In genomic region chr4:156677136-156677535, GRCh38 we compare ENCODE assay signal across 1 cellular context.
TF ChIP-seq lines count a peak whose summit lies in the region.

No MANE protein-coding gene starts in this region.

TF ChIP-seq in WTC11, 78 proteins besides CTCF, POLR2A, EP300 and RAD21 (continued from another document):
- TF ChIP-seq STAT6 (CRISPR knock-in tag; conservative IDR thresholded peaks at IDR 0.05; ENCODE audit: low read depth): no peak
- TF ChIP-seq RELA (CRISPR knock-in tag; IDR thresholded peaks at IDR 0.05; ENCODE audit: borderline replicate concordance): no peak
- no peak for TF ChIP-seq MAX (CRISPR knock-in tag; IDR thresholded peaks at IDR 0.05)
- no peak for TF ChIP-seq ESRRA (CRISPR knock-in tag; IDR thresholded peaks at IDR 0.05; ENCODE audit: borderline replicate concordance)
- no peak for TF ChIP-seq USF1 (CRISPR knock-in tag; IDR thresholded peaks at IDR 0.05)
- TF ChIP-seq RORB (CRISPR knock-in tag; IDR thresholded peaks at IDR 0.05): no peak
- no peak for TF ChIP-seq SOX15 (CRISPR knock-in tag; IDR thresholded peaks at IDR 0.05)
- TF ChIP-seq ATF2 (CRISPR knock-in tag; IDR thresholded peaks at IDR 0.05; ENCODE audit: borderline replicate concordance, low read depth): no peak
- no peak for TF ChIP-seq FOXJ3 (CRISPR knock-in tag; IDR thresholded peaks at IDR 0.05; ENCODE audit: borderline replicate concordance)
- no peak for TF ChIP-seq SP1 (CRISPR knock-in tag; conservative IDR thresholded peaks at IDR 0.05)
- TF ChIP-seq FOXP4 (CRISPR knock-in tag; IDR thresholded peaks at IDR 0.05): no peak
- no peak for TF ChIP-seq E2F5 (CRISPR knock-in tag; IDR thresholded peaks at IDR 0.05)
- no peak for TF ChIP-seq NR3C1 (CRISPR knock-in tag; conservative IDR thresholded peaks at IDR 0.05; ENCODE audit: low read depth)
- TF ChIP-seq JUN (CRISPR knock-in tag; IDR thresholded peaks at IDR 0.05): no peak
- TF ChIP-seq NR2C2 (CRISPR knock-in tag; IDR thresholded peaks at IDR 0.05): no peak
- TF ChIP-seq ZNF671 (CRISPR knock-in tag; IDR thresholded peaks at IDR 0.05): no peak
